In genomic region chr17:49583889-49584288, GRCh38 we compare ENCODE assay signal across 26 cellular contexts.
"Had no signal": no experiment of that assay in that cellular context is flagged by ENCODE, and none has a peak within 500 bp of the region (broad histone marks: within the 10 kb centered on the region; RNA-seq: fewer than 3 reads in every experiment).

No MANE protein-coding gene starts in this region.

- ATAC-seq: gastroesophageal sphincter; left cardiac atrium; left ventricle myocardium superior; mucosa of descending colon; natural killer cell treated with Interleukin-12 subunit alpha and Interleukin-12 subunit beta and Interleukin-15 and Interleukin-18, amount 100 ng/mL, for 72 hours; stimulated activated effector memory CD8-positive, alpha-beta T cell treated with anti-CD3 and anti-CD28 coated beads, Interleukin-12 subunit alpha, Interleukin-12 subunit beta, amount 100 ng/mL, for 72 hours; stimulated activated naive CD8-positive, alpha-beta T cell treated with anti-CD3 and anti-CD28 coated beads, Interleukin-15, amount 100 ng/mL, for 72 hours; WTC11 had no signal

- H3K4me3 Mint-ChIP-seq: activated CD4-positive, alpha-beta memory T cell treated with anti-CD3 and anti-CD28 coated beads, Interleukin-2, amount 10 ng/mL, durations not matched to agents 7 days and 5 days; activated CD4-positive, alpha-beta T cell treated with anti-CD3 and anti-CD28 coated beads, Interleukin-2, amount 10 ng/mL, durations not matched to agents 7 days and 5 days; activated naive CD4-positive, alpha-beta T cell treated with anti-CD3 and anti-CD28 coated beads, Interleukin-2, amount 10 ng/mL, durations not matched to agents 7 days and 5 days; activated naive CD8-positive, alpha-beta T cell treated with anti-CD3 and anti-CD28 coated beads, Interleukin-2, amount 10 ng/mL, durations not matched to agents 7 days and 5 days; activated T-cell treated with anti-CD3 and anti-CD28 coated beads, Interleukin-2, amount 50 U/mL, for 24 hours; natural killer cell treated with Interleukin-12 subunit alpha and Interleukin-12 subunit beta and Interleukin-15 and Interleukin-18, amount 100 ng/mL, for 72 hours; stimulated activated effector memory CD8-positive, alpha-beta T cell treated with anti-CD3 and anti-CD28 coated beads, Interleukin-12 subunit alpha, Interleukin-12 subunit beta, amount 100 ng/mL, for 72 hours; stimulated activated naive CD8-positive, alpha-beta T cell treated with anti-CD3 and anti-CD28 coated beads, Interleukin-15, amount 100 ng/mL, for 72 hours; WTC11 had no signal

- H3K27me3 ChIP-seq: brain microvascular endothelial cell, gastroesophageal sphincter, ovary, thyroid gland had no signal

- H3K36me3 Mint-ChIP-seq: activated naive CD4-positive, alpha-beta T cell treated with anti-CD3 and anti-CD28 coated beads, Interleukin-2, amount 10 ng/mL, durations not matched to agents 7 days and 5 days; activated naive CD8-positive, alpha-beta T cell treated with anti-CD3 and anti-CD28 coated beads, Interleukin-2, amount 10 ng/mL, durations not matched to agents 7 days and 5 days; natural killer cell treated with Interleukin-12 subunit alpha and Interleukin-12 subunit beta and Interleukin-15 and Interleukin-18, amount 100 ng/mL, for 72 hours; stimulated activated effector memory CD8-positive, alpha-beta T cell treated with anti-CD3 and anti-CD28 coated beads, Interleukin-12 subunit alpha, Interleukin-12 subunit beta, amount 100 ng/mL, for 72 hours; WTC11 had no signal

- DNase-seq: activated CD4-positive, alpha-beta memory T cell treated with anti-CD3 and anti-CD28 coated beads, Interleukin-2, amount 10 ng/mL, durations not matched to agents 7 days and 5 days; activated CD4-positive, alpha-beta T cell treated with anti-CD3 and anti-CD28 coated beads for 1 hour; activated CD4-positive, alpha-beta T cell treated with anti-CD3 and anti-CD28 coated beads, Interleukin-2, amount 10 ng/mL, durations not matched to agents 7 days and 5 days; activated CD8-positive, alpha-beta memory T cell treated with anti-CD3 and anti-CD28 coated beads, Interleukin-2, amount 50 U/mL, for 48 hours; activated gamma-delta T cell; activated naive CD4-positive, alpha-beta T cell treated with anti-CD3 and anti-CD28 coated beads, Interleukin-2, amount 10 ng/mL, durations not matched to agents 7 days and 5 days; activated naive CD8-positive, alpha-beta T cell treated with anti-CD3 and anti-CD28 coated beads, Interleukin-2, amount 10 ng/mL, durations not matched to agents 7 days and 5 days; activated T-cell treated with anti-CD3 and anti-CD28 coated beads, Interleukin-2, amount 50 U/mL, for 24 hours; brain microvascular endothelial cell; hippocampal formation; left cardiac atrium; left ventricle myocardium superior; mucosa of descending colon; stimulated activated CD4-positive, alpha-beta T cell treated with anti-CD3 and anti-CD28 coated beads, Interleukin-12 subunit alpha, Interleukin-12 subunit beta, amount 100 ng/mL, for 4 hours; stimulated activated CD4-positive, alpha-beta T cell treated with anti-CD3 and anti-CD28 coated beads, Interleukin-4, amount 100 ng/mL, for 1 hour; stimulated activated naive CD8-positive, alpha-beta T cell treated with anti-CD3 and anti-CD28 coated beads, Interleukin-15, amount 100 ng/mL, for 72 hours; T-helper 2 cell; thyroid gland had no signal

- H3K9me3 ChIP-seq: gastroesophageal sphincter, mucosa of descending colon, neutrophil, ovary, thyroid gland had no signal

- H3K36me3 ChIP-seq: brain microvascular endothelial cell, neutrophil, ovary, thyroid gland had no signal

- H3K27me3 Mint-ChIP-seq: activated CD4-positive, alpha-beta memory T cell treated with anti-CD3 and anti-CD28 coated beads, Interleukin-2, amount 10 ng/mL, durations not matched to agents 7 days and 5 days; activated naive CD8-positive, alpha-beta T cell treated with anti-CD3 and anti-CD28 coated beads, Interleukin-2, amount 10 ng/mL, durations not matched to agents 7 days and 5 days; natural killer cell treated with Interleukin-12 subunit alpha and Interleukin-12 subunit beta and Interleukin-15 and Interleukin-18, amount 100 ng/mL, for 72 hours had no signal

- H3K9me3 Mint-ChIP-seq: activated CD4-positive, alpha-beta memory T cell treated with anti-CD3 and anti-CD28 coated beads, Interleukin-2, amount 10 ng/mL, durations not matched to agents 7 days and 5 days; activated CD4-positive, alpha-beta T cell treated with anti-CD3 and anti-CD28 coated beads, Interleukin-2, amount 10 ng/mL, durations not matched to agents 7 days and 5 days; activated naive CD4-positive, alpha-beta T cell treated with anti-CD3 and anti-CD28 coated beads, Interleukin-2, amount 10 ng/mL, durations not matched to agents 7 days and 5 days; activated naive CD8-positive, alpha-beta T cell treated with anti-CD3 and anti-CD28 coated beads, Interleukin-2, amount 10 ng/mL, durations not matched to agents 7 days and 5 days; activated T-cell treated with anti-CD3 and anti-CD28 coated beads, Interleukin-2, amount 50 U/mL, for 24 hours; natural killer cell treated with Interleukin-12 subunit alpha and Interleukin-12 subunit beta and Interleukin-15 and Interleukin-18, amount 100 ng/mL, for 72 hours; stimulated activated effector memory CD8-positive, alpha-beta T cell treated with anti-CD3 and anti-CD28 coated beads, Interleukin-12 subunit alpha, Interleukin-12 subunit beta, amount 100 ng/mL, for 72 hours; stimulated activated naive CD8-positive, alpha-beta T cell treated with anti-CD3 and anti-CD28 coated beads, Interleukin-15, amount 100 ng/mL, for 72 hours; WTC11 had no signal

- H3K4me3 ChIP-seq: gastroesophageal sphincter, mucosa of descending colon, ovary, skin epidermis, thyroid gland had no signal

- H3K4me1 Mint-ChIP-seq: activated CD4-positive, alpha-beta memory T cell treated with anti-CD3 and anti-CD28 coated beads, Interleukin-2, amount 10 ng/mL, durations not matched to agents 7 days and 5 days; activated CD4-positive, alpha-beta T cell treated with anti-CD3 and anti-CD28 coated beads, Interleukin-2, amount 10 ng/mL, durations not matched to agents 7 days and 5 days; activated naive CD4-positive, alpha-beta T cell treated with anti-CD3 and anti-CD28 coated beads, Interleukin-2, amount 10 ng/mL, durations not matched to agents 7 days and 5 days; stimulated activated effector memory CD8-positive, alpha-beta T cell treated with anti-CD3 and anti-CD28 coated beads, Interleukin-12 subunit alpha, Interleukin-12 subunit beta, amount 100 ng/mL, for 72 hours; stimulated activated naive CD8-positive, alpha-beta T cell treated with anti-CD3 and anti-CD28 coated beads, Interleukin-15, amount 100 ng/mL, for 72 hours; WTC11 had no signal

- H3K27ac Mint-ChIP-seq: activated CD4-positive, alpha-beta memory T cell treated with anti-CD3 and anti-CD28 coated beads, Interleukin-2, amount 10 ng/mL, durations not matched to agents 7 days and 5 days; activated CD4-positive, alpha-beta T cell treated with anti-CD3 and anti-CD28 coated beads, Interleukin-2, amount 10 ng/mL, durations not matched to agents 7 days and 5 days; activated naive CD4-positive, alpha-beta T cell treated with anti-CD3 and anti-CD28 coated beads, Interleukin-2, amount 10 ng/mL, durations not matched to agents 7 days and 5 days; activated naive CD8-positive, alpha-beta T cell treated with anti-CD3 and anti-CD28 coated beads, Interleukin-2, amount 10 ng/mL, durations not matched to agents 7 days and 5 days; activated T-cell treated with anti-CD3 and anti-CD28 coated beads, Interleukin-2, amount 50 U/mL, for 24 hours; natural killer cell treated with Interleukin-12 subunit alpha and Interleukin-12 subunit beta and Interleukin-15 and Interleukin-18, amount 100 ng/mL, for 72 hours; progenitor cell of endocrine pancreas; stimulated activated effector memory CD8-positive, alpha-beta T cell treated with anti-CD3 and anti-CD28 coated beads, Interleukin-12 subunit alpha, Interleukin-12 subunit beta, amount 100 ng/mL, for 72 hours; stimulated activated naive CD8-positive, alpha-beta T cell treated with anti-CD3 and anti-CD28 coated beads, Interleukin-15, amount 100 ng/mL, for 72 hours; WTC11 had no signal

- H3K27ac ChIP-seq: brain microvascular endothelial cell, gastroesophageal sphincter, neutrophil, ovary, skin epidermis, thyroid gland had no signal
